ENCODE assay signal across 14 cellular contexts in the genomic region with DNA sequence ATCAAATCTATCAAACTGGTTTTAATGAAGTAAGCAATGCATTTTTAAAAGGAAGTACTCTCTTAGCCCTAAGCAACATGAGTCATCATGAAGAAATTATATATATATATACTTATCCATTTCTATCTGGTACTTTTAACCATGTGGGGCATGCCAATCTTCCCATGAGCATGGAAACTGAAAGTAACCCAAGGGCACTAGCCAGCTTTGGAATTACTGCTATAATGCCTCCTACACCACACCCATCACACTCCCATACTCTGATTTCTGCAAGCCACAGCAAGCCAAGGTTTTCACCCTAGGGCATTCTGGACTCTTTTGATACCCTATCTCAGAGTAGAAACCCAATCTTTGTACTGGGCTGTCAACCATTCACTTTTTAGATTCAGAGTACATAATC.
DNase-seq lines count a peak whose midpoint lies in the region; ATAC-seq and TF ChIP-seq lines count a peak whose summit lies in the region.
"Had no signal": no experiment of that assay in that cellular context is flagged by ENCODE, and none has a peak within 500 bp of the region (broad histone marks: within the 10 kb centered on the region; RNA-seq: fewer than 3 reads in every experiment).

No MANE protein-coding gene starts in this region.

- no peak for ATAC-seq in GM21447 (IDR thresholded peaks at IDR 0.05; ENCODE audit: unreplicated experiment)
- ATAC-seq: activated CD4-positive, alpha-beta T cell treated with anti-CD3 and anti-CD28 coated beads for 36 hours; activated T-helper 17 cell treated with anti-CD3 and anti-CD28 coated beads, Interleukin-2, amount 50 U/mL, for 72 hours; stimulated activated effector memory CD8-positive, alpha-beta T cell treated with anti-CD3 and anti-CD28 coated beads, Interleukin-12 subunit alpha, Interleukin-12 subunit beta, amount 100 ng/mL, for 72 hours had no signal

- H3K36me3 ChIP-seq in brain microvascular endothelial cell (replicated peaks): no peaks in the 10 kb centered on the region

- TF ChIP-seq CTCF in brain microvascular endothelial cell (IDR thresholded peaks at IDR 0.05; ENCODE audit: low read depth, low read length, missing control alignments): no peak

- DNase-seq in DMS53 (lab: John Stamatoyannopoulos, UW) (peak; percentile 32), LoVo (ENCODE audit: low spot score) (peak; percentile 31), brain microvascular endothelial cell (peak; percentile 25), kidney tubule cell (ENCODE audit: low spot score) (peak; percentile 49), NCI-H510A treated with DMSO at 0.1 percent for 48 hours (lab: John Stamatoyannopoulos, UW) (no peak), KBM-7 (no peak), UCSD-AML1 (lab: John Stamatoyannopoulos, UW; ENCODE audit: unreplicated experiment) (no peak)
- DNase-seq: activated CD4-positive, alpha-beta T cell treated with anti-CD3 and anti-CD28 coated beads for 36 hours; H9; NCI-H510A had no signal

- no peaks in the 10 kb centered on the region for H3K27me3 ChIP-seq in brain microvascular endothelial cell (replicated peaks)

- in situ Hi-C loops in brain microvascular endothelial cell (cut with HindIII; ENCODE audit: low pct_ligation_motif_present, low sequenced_read_pairs): no loop called here
- in situ Hi-C loops in KBM-7 (cut with MboI; ENCODE audit: low pct_unique_long_range_greater_than_20kb, low sequenced_read_pairs): no loop called here

- H3K27ac ChIP-seq in brain microvascular endothelial cell: no peak overlapping the region
- H3K27ac ChIP-seq: parathyroid adenoma had no signal

- no peak overlapping the region for H3K4me3 ChIP-seq in brain microvascular endothelial cell (ENCODE audit: low read depth, low read length)

Comparison
In these comparisons a context has a peak if more than half of its experiments do, and no peak if none do; other contexts are left out.
1. DNase-seq: peak in DMS53 (single experiment), LoVo (single experiment), brain microvascular endothelial cell (single experiment) and kidney tubule cell (single experiment); none in NCI-H510A treated with DMSO at 0.1 percent for 48 hours (single experiment), KBM-7 (single experiment) and UCSD-AML1 (single experiment).